ENCODE assay signal across 8 cellular contexts in genomic region chr2:65819963-65820362, GRCh38.
"Had no signal": no experiment of that assay in that cellular context is flagged by ENCODE, and none has a peak within 500 bp of the region (broad histone marks: within the 10 kb centered on the region; RNA-seq: fewer than 3 reads in every experiment).

No MANE protein-coding gene starts in this region.

- H3K4me1 Mint-ChIP-seq: IgD-negative memory B cell had no signal

- H3K4me3 ChIP-seq: GM23338 had no signal

- H3K4me2 ChIP-seq: GM23338 had no signal

- H3K36me3 Mint-ChIP-seq: IgD-negative memory B cell had no signal

- ATAC-seq: GM23338 had no signal

- DNase-seq: H9, HCEC 1CT, KG1 had no signal

- H3K27ac ChIP-seq: HL-60 had no signal

- H3K4me3 Mint-ChIP-seq: GM23338, H9, IgD-negative memory B cell had no signal

- FAIRE-seq: H1, H54 had no signal

- H3K27ac Mint-ChIP-seq: GM23338, H9, IgD-negative memory B cell had no signal

- H2AFZ ChIP-seq: GM23338 had no signal
